ENCODE assay signal across 8 cellular contexts in the genomic region with DNA sequence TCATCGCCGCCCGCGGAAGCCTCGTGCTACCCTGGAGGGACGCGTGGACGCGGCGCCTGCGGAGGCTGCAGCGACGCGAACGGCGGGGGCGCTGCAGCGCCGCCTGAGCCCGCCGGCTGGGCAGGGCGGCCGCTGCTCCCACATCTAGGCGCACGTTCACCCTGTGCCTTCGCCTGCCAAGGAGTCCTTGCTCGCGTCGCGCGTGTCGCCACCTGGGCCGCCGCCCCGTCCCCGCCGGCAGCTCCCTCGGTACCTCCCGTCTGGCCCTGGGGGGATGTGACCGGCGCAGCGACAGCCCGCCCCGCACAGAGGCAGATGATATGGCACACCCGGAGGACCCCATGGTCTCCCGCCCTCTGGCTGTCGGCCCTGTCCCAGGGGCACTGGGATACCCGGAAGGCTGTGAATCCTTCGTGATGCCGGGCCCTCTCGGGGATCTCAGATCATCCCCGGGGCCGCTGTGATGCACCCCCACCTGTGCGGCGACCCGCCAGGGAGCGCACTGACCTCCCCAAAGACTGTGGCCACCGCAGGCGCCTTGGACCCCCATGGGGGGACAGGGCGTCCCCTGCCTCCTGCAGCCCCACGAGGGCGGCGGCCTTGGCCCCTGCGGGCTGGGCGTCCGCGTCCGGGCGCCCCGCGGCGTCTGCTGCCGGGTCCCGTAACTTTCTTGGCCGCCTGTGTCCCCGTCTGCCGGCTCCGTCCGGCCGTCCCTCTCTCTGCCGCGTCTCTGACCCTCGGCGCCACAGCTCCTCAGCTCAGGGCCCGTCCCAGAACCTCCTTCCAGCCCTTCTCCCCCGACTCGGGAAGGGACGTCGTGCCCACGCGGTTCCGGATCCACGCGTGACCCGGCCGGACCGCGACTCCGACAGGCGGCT. TPM values are rescaled to one million over a fixed set of nuclear protein-coding genes. Genes with fewer than 3 reads are reported as not detected.
A peak's percentile ranks its signal among the peaks of the same experiment; 100 is the strongest.
DNase-seq lines count a peak whose midpoint lies in the region; ATAC-seq and TF ChIP-seq lines count a peak whose summit lies in the region.

No MANE protein-coding gene starts in this region.

- DNase-seq in AG08396 (ENCODE audit: low spot score), result peak; percentile 82
- DNase-seq in LNCaP clone FGC (ENCODE audit: low read depth), result no peak
- DNase-seq in coronary artery (ENCODE audit: low spot score), result no peak
- DNase-seq in right lobe of liver, result peak; percentile 66 to 69 (median 68)
- peak; percentile 34 to 42 (median 41) for DNase-seq in stimulated activated CD4-positive, alpha-beta T cell treated with anti-CD3 and anti-CD28 coated beads, TNF-alpha, amount 100 ng/mL, for 4 hours (ENCODE audit: low read depth in 3 of 3)
- DNase-seq in NCI-H2107 (lab: John Stamatoyannopoulos, UW), result no peak

- H3K27ac ChIP-seq in coronary artery (peak overlapping the region; percentile 16 to 81), right lobe of liver (peak overlapping the region; percentile 77 to 87 (median 77))

- H3K9me3 ChIP-seq in right lobe of liver, result no peaks in the 10 kb centered on the region

- intact Hi-C loops in right lobe of liver (cut with DNase I), result no loop called here

- no peak for TF ChIP-seq POLR2A in right lobe of liver (IDR thresholded peaks at IDR 0.05)

- H3K4me1 ChIP-seq in right lobe of liver, result peaks cover 0 to 64% (median 24%) of the 10 kb centered on the region in 4 donors

- no peaks in the 10 kb centered on the region for H3K27me3 ChIP-seq in right lobe of liver

- TF ChIP-seq CTCF in LNCaP clone FGC (IDR thresholded peaks at IDR 0.05; ENCODE audit: control insufficient read depth, extremely low read depth, insufficient read depth), result peak; percentile 74
- no peak for TF ChIP-seq CTCF in coronary artery (IDR thresholded peaks at IDR 0.05)
- TF ChIP-seq CTCF in right lobe of liver (IDR thresholded peaks at IDR 0.05), result peak; percentile 14 to 63 (median 40)

- WGBS in right lobe of liver (ENCODE audit: insufficient coverage, low coverage, low lambda C conversion rate, missing lambda C conversion rate), result no CpG with 5 or more reads among the region's 100 CpGs

- no peaks in the 10 kb centered on the region for H3K36me3 ChIP-seq in right lobe of liver

- peak; percentile 29 for ATAC-seq in GM18909 (IDR thresholded peaks at IDR 0.05; ENCODE audit: poor library complexity, unreplicated experiment)
- peak; percentile 59 to 70 for ATAC-seq in activated CD4-positive, CD25-positive, alpha-beta regulatory T cell treated with anti-CD3 and anti-CD28 coated beads, Interleukin-2, amount 50 U/mL, for 24 hours
- peak; percentile 42 to 65 (median 50) for ATAC-seq in right lobe of liver

- peak overlapping the region; percentile 79 for H3K4me3 ChIP-seq in LNCaP clone FGC (ENCODE audit: low read depth, low read length)
- H3K4me3 ChIP-seq in coronary artery, result peak overlapping the region; percentile 78
- peak overlapping the region; percentile 76 to 89 (median 79) for H3K4me3 ChIP-seq in right lobe of liver

RNA-seq across cellular contexts. Expression of gene TBC1D24, which starts 0.7 kb away (rescaled TPM):
- total RNA-seq in right lobe of liver, result 10 to 100 TPM; 14.9 to 22.7 (median 17.5) TPM

RNA-seq across cellular contexts. Expression of gene NTN3, which starts 3.1 kb away (rescaled TPM):
- total RNA-seq in right lobe of liver, result 1 to 10 TPM in 4 of 6 experiments, under 1 TPM in 2; 0.39 to 2.1 (median 1.2) TPM

RNA-seq across cellular contexts. Expression of gene TEDC2, which starts 14.3 kb away (rescaled TPM):
- 1 to 10 TPM in 3 of 6 experiments, under 1 TPM in 3; 0.35 to 2.8 (median 0.87) TPM for total RNA-seq in right lobe of liver

RNA-seq across cellular contexts. Expression of gene ATP6V0C, which starts 39.5 kb away (rescaled TPM):
- total RNA-seq in right lobe of liver, result 100 to 1,000 TPM in 1 of 6 experiments, 10 to 100 TPM in 5; 71.5 to 100 (median 79.4) TPM

RNA-seq across cellular contexts. Expression of gene CCNF, which starts 45.0 kb away (rescaled TPM):
- 1 to 10 TPM; 1.3 to 2.7 (median 1.7) TPM for total RNA-seq in right lobe of liver

Comparison
In these comparisons a context has a peak if more than half of its experiments do, and no peak if none do; other contexts are left out.
1. DNase-seq: peak in AG08396 (single experiment), right lobe of liver (3 of 3) and stimulated activated CD4-positive, alpha-beta T cell treated with anti-CD3 and anti-CD28 coated beads, TNF-alpha, amount 100 ng/mL, for 4 hours (3 of 3); none in LNCaP clone FGC (single experiment), coronary artery (single experiment) and NCI-H2107 (single experiment).
2. Peak in every context shown above with its lines, with median percentiles within 50 percentile points of each other: ATAC-seq and H3K4me3 ChIP-seq.